In the genomic region with DNA sequence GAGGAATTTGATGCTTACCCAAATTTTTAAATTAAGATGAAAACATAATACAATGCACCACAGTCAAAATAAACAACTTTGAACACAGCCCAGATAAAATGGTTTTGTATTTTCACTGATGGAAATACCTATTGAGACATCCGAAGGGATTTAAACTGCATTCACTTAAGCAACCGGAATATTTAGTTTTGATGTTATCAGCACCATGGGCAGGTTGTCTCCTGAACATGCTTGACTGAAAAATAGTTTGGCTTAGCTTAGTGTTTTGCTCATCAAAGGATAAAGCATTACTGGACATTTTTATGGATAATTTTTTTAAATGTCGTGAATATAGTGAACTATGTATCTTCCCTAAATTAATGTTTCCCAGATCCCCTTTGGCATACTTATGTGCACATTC, we compare ENCODE assay signal across 20 cellular contexts.
"Had no signal": no experiment of that assay in that cellular context is flagged by ENCODE, and none has a peak within 500 bp of the region (broad histone marks: within the 10 kb centered on the region; RNA-seq: fewer than 3 reads in every experiment).

No MANE protein-coding gene starts in this region.

- H3K4me3 ChIP-seq: PC-9 had no signal

- H3K4me2 ChIP-seq: KMS-11, PC-9 had no signal

- ATAC-seq: activated CD8-positive, alpha-beta memory T cell treated with anti-CD3 and anti-CD28 coated beads, Interleukin-2, amount 10 ng/mL, durations not matched to agents 7 days and 5 days; T-helper 17 cell; WTC11 had no signal

- H3K9ac ChIP-seq: KMS-11 had no signal

- H3K27ac ChIP-seq: KMS-11, PC-9 had no signal

- DNase-seq: activated CD4-positive, alpha-beta T cell treated with anti-CD3 and anti-CD28 coated beads for 48 hours; activated CD4-positive, alpha-beta T cell treated with anti-CD3 and anti-CD28 coated beads, Interleukin-2, amount 50 U/mL, for 4 hours; activated CD4-positive, CD25-positive, alpha-beta regulatory T cell treated with anti-CD3 and anti-CD28 coated beads, Interleukin-2, amount 50 U/mL, for 72 hours; activated CD8-positive, alpha-beta memory T cell treated with anti-CD3 and anti-CD28 coated beads, Interleukin-2, amount 10 ng/mL, durations not matched to agents 7 days and 5 days; activated effector memory CD4-positive, alpha-beta T cell treated with Interleukin-2 at 50 U/mL for 16 hours; activated naive CD4-positive, alpha-beta T cell; activated T-cell treated with anti-CD3 and anti-CD28 coated beads, Interleukin-2, amount 50 U/mL, for 24 hours; caudate nucleus; NCI-H1105 treated with DMSO at 0.1 percent for 48 hours; NCI-H1436 treated with DMSO at 0.1 percent for 48 hours; NCI-H187; NCI-H2081; NCI-H510A treated with DMSO at 0.1 percent for 48 hours; NCI-H69; PC-9; SIG-M5; T-helper 17 cell; T-helper 9 cell had no signal
